In genomic region chr2:173181982-173182381, GRCh38 we compare ENCODE assay signal across 29 cellular contexts.
"Had no signal": no experiment of that assay in that cellular context is flagged by ENCODE, and none has a peak within 500 bp of the region (broad histone marks: within the 10 kb centered on the region; RNA-seq: fewer than 3 reads in every experiment).

No MANE protein-coding gene starts in this region.

- H3K4me3 Mint-ChIP-seq: activated CD8-positive, alpha-beta T cell treated with anti-CD3 and anti-CD28 coated beads for 36 hours; activated naive CD8-positive, alpha-beta T cell treated with anti-CD3 and anti-CD28 coated beads, Interleukin-2, amount 10 ng/mL, durations not matched to agents 7 days and 5 days had no signal

- H3K9me3 ChIP-seq: adrenal gland, MG63, Peyer's patch, SJCRH30, SK-N-SH had no signal

- H3K36me3 ChIP-seq: adrenal gland, MG63, Peyer's patch, SJCRH30 had no signal

- DNase-seq: activated CD4-positive, CD25-positive, alpha-beta regulatory T cell; activated CD8-positive, alpha-beta memory T cell treated with anti-CD3 and anti-CD28 coated beads, Interleukin-2, amount 50 U/mL, for 4 hours; activated CD8-positive, alpha-beta T cell treated with anti-CD3 and anti-CD28 coated beads for 36 hours; activated naive CD4-positive, alpha-beta T cell treated with anti-CD3 and anti-CD28 coated beads, Interleukin-2, amount 50 U/mL, for 16 hours; activated naive CD8-positive, alpha-beta T cell treated with anti-CD3 and anti-CD28 coated beads, Interleukin-2, amount 10 ng/mL, durations not matched to agents 7 days and 5 days; activated T-cell treated with anti-CD3 and anti-CD28 coated beads, Interleukin-2, amount 50 U/mL, for 1 hour; adrenal gland; anterior cingulate cortex; central memory CD4-positive, alpha-beta T cell; MG63; MV-4-11; NCI-H1092 treated with DMSO at 0.1 percent for 48 hours; NCI-H1436; NCI-H1694 treated with DMSO at 0.1 percent for 48 hours; NCI-H2029 treated with DMSO at 0.1 percent for 48 hours; NCI-H345; NCI-H510A; NCI-H526 treated with DMSO at 0.1 percent for 48 hours; NCI-H82; NK-92 treated with Interleukin-12 subunit alpha and Interleukin-12 subunit beta, amount 100 ng/mL, for 24 hours; OCI-M1; Peyer's patch; Right ventricle myocardium superior; SJCRH30; SK-N-SH; T-helper 1 cell had no signal

- H3K27ac Mint-ChIP-seq: activated CD8-positive, alpha-beta T cell treated with anti-CD3 and anti-CD28 coated beads for 36 hours; activated naive CD8-positive, alpha-beta T cell treated with anti-CD3 and anti-CD28 coated beads, Interleukin-2, amount 10 ng/mL, durations not matched to agents 7 days and 5 days had no signal

- H3K27me3 ChIP-seq: adrenal gland, MG63, Peyer's patch, SJCRH30 had no signal

- H3K27ac ChIP-seq: adrenal gland, KMS-11, RWPE1, SJCRH30, VCaP had no signal

- H3K4me3 ChIP-seq: adrenal gland, MG63, Peyer's patch, SJCRH30 had no signal

- ATAC-seq: activated CD8-positive, alpha-beta T cell treated with anti-CD3 and anti-CD28 coated beads for 36 hours had no signal

- H3K4me1 Mint-ChIP-seq: activated naive CD8-positive, alpha-beta T cell treated with anti-CD3 and anti-CD28 coated beads, Interleukin-2, amount 10 ng/mL, durations not matched to agents 7 days and 5 days had no signal

- H3K9me3 Mint-ChIP-seq: activated CD8-positive, alpha-beta T cell treated with anti-CD3 and anti-CD28 coated beads for 36 hours; activated naive CD8-positive, alpha-beta T cell treated with anti-CD3 and anti-CD28 coated beads, Interleukin-2, amount 10 ng/mL, durations not matched to agents 7 days and 5 days had no signal

- H3K36me3 Mint-ChIP-seq: activated naive CD8-positive, alpha-beta T cell treated with anti-CD3 and anti-CD28 coated beads, Interleukin-2, amount 10 ng/mL, durations not matched to agents 7 days and 5 days had no signal

- H3K4me1 ChIP-seq: adrenal gland, Peyer's patch, SJCRH30 had no signal
